Comparison of ENCODE assay signal across 12 cellular contexts in the genomic region with DNA sequence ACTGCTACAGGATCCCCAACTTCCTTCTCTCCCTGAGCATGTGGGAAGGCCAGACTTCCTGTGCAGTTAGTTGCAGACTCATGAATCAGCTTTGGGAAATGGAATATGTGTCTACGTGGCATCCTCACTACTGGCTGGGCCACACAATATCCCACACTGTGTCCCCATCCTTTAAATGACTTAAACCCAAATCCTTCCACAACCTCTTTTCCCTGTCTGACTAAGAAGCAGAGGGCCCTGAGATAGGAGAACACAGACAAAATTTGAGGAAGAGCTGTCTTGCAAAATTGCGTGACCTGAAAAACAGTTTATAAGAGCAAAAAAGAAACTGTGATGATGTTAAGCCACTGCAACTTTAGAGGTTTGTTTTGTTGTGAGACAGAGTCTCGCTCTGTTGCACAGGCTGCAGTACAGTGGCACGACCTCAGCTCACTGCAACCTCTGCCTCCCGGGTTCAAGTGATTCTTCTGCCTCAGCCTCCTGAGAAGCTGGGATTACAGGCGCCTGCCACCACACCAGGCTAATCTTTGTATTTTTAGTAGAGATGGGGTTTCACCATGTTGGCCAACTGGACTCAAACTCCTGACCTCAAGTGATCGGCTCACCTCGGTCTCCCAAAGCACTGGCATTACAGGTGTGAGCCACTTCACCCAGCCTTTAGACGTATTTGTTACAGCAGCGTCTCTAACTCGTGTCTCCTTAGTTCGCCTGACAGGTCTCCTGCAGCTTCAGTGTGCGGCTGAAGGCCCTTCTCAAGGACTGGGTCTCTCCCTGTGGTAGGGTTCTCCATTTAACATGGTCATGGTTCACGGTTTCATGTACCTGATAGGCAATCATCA.
DNase-seq lines count a peak whose midpoint lies in the region; ATAC-seq and TF ChIP-seq lines count a peak whose summit lies in the region.
"Had no signal": no experiment of that assay in that cellular context is flagged by ENCODE, and none has a peak within 500 bp of the region (broad histone marks: within the 10 kb centered on the region; RNA-seq: fewer than 3 reads in every experiment).

No MANE protein-coding gene starts in this region.

- H3K27me3 ChIP-seq in effector memory CD4-positive, alpha-beta T cell (replicated peaks; ENCODE audit: control insufficient read depth, insufficient read depth, low read length, poor library complexity, severe bottlenecking): no peaks in the 10 kb centered on the region
- H3K27me3 ChIP-seq: sigmoid colon had no signal

- TF ChIP-seq CTCF in fibroblast of mammary gland (conservative IDR thresholded peaks at IDR 0.05; ENCODE audit: control insufficient read depth, insufficient read depth, low read depth, low read length) (no peak), GM10266 (IDR thresholded peaks at IDR 0.05; ENCODE audit: control insufficient read depth, insufficient read depth, low read depth, missing control alignments) (no peak)

- no peaks in the 10 kb centered on the region for H3K9me3 ChIP-seq in effector memory CD4-positive, alpha-beta T cell (ENCODE audit: control insufficient read depth, low read length)
- H3K9me3 ChIP-seq: sigmoid colon had no signal

- peak; percentile 10 for DNase-seq in fibroblast of mammary gland (ENCODE audit: low read depth)
- no peak for DNase-seq in GM10266 (ENCODE audit: extremely low spot score)
- no peak for DNase-seq in effector memory CD4-positive, alpha-beta T cell
- no peak for DNase-seq in stimulated activated CD8-positive, alpha-beta memory T cell treated with anti-CD3 and anti-CD28 coated beads, Interleukin-4, amount 100 ng/mL, for 48 hours
- DNase-seq in NCI-H1694 treated with DMSO at 0.1 percent for 48 hours (lab: John Stamatoyannopoulos, UW): no peak
- DNase-seq: activated CD4-positive, alpha-beta memory T cell treated with anti-CD3 and anti-CD28 coated beads, Interleukin-2, amount 10 ng/mL, durations not matched to agents 7 days and 5 days; DMS 273 treated with DMSO at 0.1 percent for 48 hours; MM.1S; sigmoid colon had no signal

- no peak overlapping the region for H3K27ac ChIP-seq in effector memory CD4-positive, alpha-beta T cell (ENCODE audit: insufficient read depth, low read length, poor library complexity, severe bottlenecking)
- H3K27ac ChIP-seq: sigmoid colon had no signal

- H3K4me1 ChIP-seq in effector memory CD4-positive, alpha-beta T cell (ENCODE audit: control insufficient read depth, insufficient read depth, low read length, poor library complexity, severe bottlenecking): no peaks in the 10 kb centered on the region
- H3K4me1 ChIP-seq: sigmoid colon had no signal

- peak; percentile 81 for ATAC-seq in GM18519 (IDR thresholded peaks at IDR 0.05; ENCODE audit: low FRiP score, unreplicated experiment)
- ATAC-seq in GM21619 (IDR thresholded peaks at IDR 0.05; ENCODE audit: unreplicated experiment): peak; percentile 75
- ATAC-seq in HG03432 (IDR thresholded peaks at IDR 0.05; ENCODE audit: unreplicated experiment): peak; percentile 93

- no peak overlapping the region for H3K4me3 ChIP-seq in fibroblast of mammary gland (ENCODE audit: control insufficient read depth, low read depth, low read length)
- no peak overlapping the region for H3K4me3 ChIP-seq in effector memory CD4-positive, alpha-beta T cell (ENCODE audit: insufficient read depth, low read depth, low read length, poor library complexity, severe bottlenecking)
- H3K4me3 ChIP-seq: sigmoid colon had no signal

- H3K36me3 ChIP-seq in effector memory CD4-positive, alpha-beta T cell (ENCODE audit: control insufficient read depth, insufficient read depth, low read length): no peaks in the 10 kb centered on the region
- H3K36me3 ChIP-seq: sigmoid colon had no signal
